ENCODE assay signal across 2 cellular contexts in genomic region chr22:42318967-42319366, GRCh38.
TF ChIP-seq lines count a peak whose summit lies in the region.

No MANE protein-coding gene starts in this region.

TF ChIP-seq in A549, 52 proteins besides CTCF, POLR2A, EP300 and RAD21:
- TF ChIP-seq USF2 (IDR thresholded peaks at IDR 0.05) (no peak), ZFP36 (IDR thresholded peaks at IDR 0.05; ENCODE audit: borderline replicate concordance, partially characterized antibody) (peak; percentile 61)
TF ChIP-seq in A549: peak in this region for 1.

TF ChIP-seq in H1, 55 proteins besides CTCF, POLR2A, EP300 and RAD21:
- no peak for TF ChIP-seq CTBP2 (IDR thresholded peaks at IDR 0.05; ENCODE audit: borderline replicate concordance, insufficient read depth, insufficient read length, low read length)
- no peak for TF ChIP-seq PHF8 (conservative IDR thresholded peaks at IDR 0.05; ENCODE audit: low read depth, low read length)
- no peak for TF ChIP-seq BCL11A (IDR thresholded peaks at IDR 0.05; ENCODE audit: low read depth in 2 of 2, low read length in 2 of 2)
- TF ChIP-seq JUN (IDR thresholded peaks at IDR 0.05; ENCODE audit: low read depth, low read length) = no peak
- TF ChIP-seq POLR2AphosphoS5 (IDR thresholded peaks at IDR 0.05; ENCODE audit: low read depth, low read length) = no peak
- no peak for TF ChIP-seq CBX5 (IDR thresholded peaks at IDR 0.05; ENCODE audit: low read depth, low read length)
- no peak for TF ChIP-seq SP4 (IDR thresholded peaks at IDR 0.05; ENCODE audit: low read length)
- no peak for TF ChIP-seq FOSL1 (IDR thresholded peaks at IDR 0.05; ENCODE audit: insufficient read depth, low read depth, low read length)
- TF ChIP-seq NANOG (IDR thresholded peaks at IDR 0.05; ENCODE audit: insufficient read depth, low read depth, low read length, poor library complexity, severe bottlenecking) = no peak
TF ChIP-seq in H1: peak in this region for 0.
